Comparison of ENCODE assay signal across 33 cellular contexts in the genomic region with DNA sequence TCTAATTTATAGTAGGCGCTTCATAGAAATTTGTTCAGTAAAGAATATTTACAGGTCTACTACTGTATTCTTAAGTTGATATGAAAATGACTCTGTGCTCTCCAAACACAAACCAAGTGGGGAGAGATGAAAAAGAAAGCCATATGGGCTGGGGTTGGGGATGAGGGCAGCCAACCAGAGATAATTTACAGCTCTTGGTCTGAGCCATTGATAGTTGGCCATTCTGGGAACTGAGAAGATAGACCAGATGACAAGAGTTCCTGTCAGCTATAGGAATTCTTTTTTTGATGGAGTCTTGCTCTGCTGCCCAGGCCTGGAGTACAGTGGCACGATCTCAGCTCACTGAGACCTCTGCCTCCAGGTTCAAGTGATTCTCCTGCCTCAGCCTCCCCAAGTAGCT. TPM values are rescaled to one million over a fixed set of nuclear protein-coding genes. Genes with fewer than 3 reads are reported as not detected.
"Had no signal": no experiment of that assay in that cellular context is flagged by ENCODE, and none has a peak within 500 bp of the region (broad histone marks: within the 10 kb centered on the region; RNA-seq: fewer than 3 reads in every experiment).

No MANE protein-coding gene starts in this region.

- H3K9me3 ChIP-seq: Peyer's patch had no signal

- DNase-seq: activated CD4-positive, alpha-beta T cell treated with anti-CD3 and anti-CD28 coated beads for 1 hour; activated CD4-positive, alpha-beta T cell treated with anti-CD3 and anti-CD28 coated beads for 48 hours; activated CD4-positive, CD25-positive, alpha-beta regulatory T cell; activated CD8-positive, alpha-beta T cell treated with anti-CD3 and anti-CD28 coated beads for 36 hours; activated effector memory CD4-positive, alpha-beta T cell treated with anti-CD3 and anti-CD28 coated beads, Interleukin-2, amount 50 U/mL, for 16 hours; activated naive CD4-positive, alpha-beta T cell; activated naive CD4-positive, alpha-beta T cell treated with anti-CD3 and anti-CD28 coated beads, Interleukin-2, amount 50 U/mL, for 16 hours; activated naive CD8-positive, alpha-beta T cell treated with anti-CD3 and anti-CD28 coated beads for 36 hours; activated T-cell treated with anti-CD3 and anti-CD28 coated beads, Interleukin-2, amount 50 U/mL, for 1 hour; activated T-cell treated with anti-CD3 and anti-CD28 coated beads, Interleukin-2, amount 50 U/mL, for 72 hours; amniotic stem cell; aorta; brain microvascular endothelial cell; central memory CD4-positive, alpha-beta T cell; Karpas-422; KBM-7; NCI-H1105; NCI-H1436; NCI-H187 treated with DMSO at 0.1 percent for 48 hours; NCI-H2081; NCI-H345; NCI-H526 treated with DMSO at 0.1 percent for 48 hours; NK-92 treated with Interleukin-12 subunit alpha and Interleukin-12 subunit beta, amount 100 ng/mL, for 24 hours; PC-3; Peyer's patch; RPMI8226; SIG-M5; T-cell; T-helper 2 cell; T-helper 9 cell had no signal

- H3K27me3 ChIP-seq: brain microvascular endothelial cell, Peyer's patch had no signal

- H3K4me1 ChIP-seq: Peyer's patch had no signal

- H3K4me3 ChIP-seq: Peyer's patch had no signal

- H3K36me3 ChIP-seq: brain microvascular endothelial cell, Peyer's patch had no signal

- H3K27ac ChIP-seq: brain microvascular endothelial cell, Peyer's patch, VCaP had no signal

RNA-seq across cellular contexts. Expression of gene LAMB4, which starts 57.4 kb away (rescaled TPM):
- total RNA-seq: activated CD8-positive, alpha-beta memory T cell treated with anti-CD3 and anti-CD28 coated beads for 36 hours; activated CD8-positive, alpha-beta T cell treated with anti-CD3 and anti-CD28 coated beads for 36 hours; activated T-cell treated with anti-CD3 and anti-CD28 coated beads, Interleukin-2, amount 50 U/mL, for 72 hours; activated T-helper 17 cell treated with anti-CD3 and anti-CD28 coated beads, Interleukin-2, amount 50 U/mL, for 72 hours had no signal
- polyA plus RNA-seq: aorta had no signal
